ENCODE assay signal across 10 cellular contexts in the genomic region with DNA sequence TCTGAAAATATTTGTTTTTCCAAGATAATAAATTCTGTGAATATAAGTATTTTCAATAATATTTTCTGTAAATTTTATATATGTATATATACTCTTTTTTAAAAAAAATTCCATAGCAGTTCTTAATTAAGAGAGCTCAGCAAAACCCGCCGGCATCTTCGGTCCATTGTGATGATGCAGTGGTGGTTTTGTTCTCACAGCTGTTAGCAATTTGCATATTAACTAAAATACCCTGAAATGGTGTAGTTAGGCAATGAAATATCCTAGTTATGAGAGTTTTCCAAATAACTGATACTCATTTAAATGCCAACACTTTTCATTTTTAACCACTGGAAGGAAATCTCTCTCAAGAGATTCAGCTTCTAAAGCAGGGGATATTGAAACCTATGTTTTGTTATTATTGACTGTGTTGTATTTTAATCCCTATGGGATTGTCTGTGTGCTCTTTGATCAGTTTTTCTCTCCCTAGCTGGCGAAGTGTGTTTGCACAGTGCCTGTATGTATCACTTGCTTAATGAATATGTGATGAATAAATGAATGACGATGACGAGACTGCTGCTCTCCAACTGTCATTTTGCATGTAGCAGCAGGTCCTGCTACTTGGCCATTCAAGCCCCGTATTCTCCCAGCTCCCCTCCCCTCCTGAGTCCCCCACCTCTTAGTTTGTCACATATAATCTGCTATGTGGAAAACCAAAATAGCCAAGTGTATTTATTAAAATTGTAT.
"Had no signal": no experiment of that assay in that cellular context is flagged by ENCODE, and none has a peak within 500 bp of the region (broad histone marks: within the 10 kb centered on the region; RNA-seq: fewer than 3 reads in every experiment).

No MANE protein-coding gene starts in this region.

- H3K9me3 Mint-ChIP-seq: activated CD4-positive, alpha-beta memory T cell treated with anti-CD3 and anti-CD28 coated beads, Interleukin-2, amount 10 ng/mL, durations not matched to agents 7 days and 5 days; activated naive CD8-positive, alpha-beta T cell treated with anti-CD3 and anti-CD28 coated beads, Interleukin-2, amount 50 U/mL, for 24 hours; stimulated activated naive CD8-positive, alpha-beta T cell treated with anti-CD3 and anti-CD28 coated beads, Interleukin-15, Interleukin-2, amounts not matched to agents 100 ng/mL and 50 ng/mL, for 24 hours had no signal

- H3K27ac Mint-ChIP-seq: activated CD4-positive, alpha-beta memory T cell treated with anti-CD3 and anti-CD28 coated beads, Interleukin-2, amount 10 ng/mL, durations not matched to agents 7 days and 5 days; activated naive CD8-positive, alpha-beta T cell treated with anti-CD3 and anti-CD28 coated beads, Interleukin-2, amount 50 U/mL, for 24 hours; stimulated activated naive CD8-positive, alpha-beta T cell treated with anti-CD3 and anti-CD28 coated beads, Interleukin-15, Interleukin-2, amounts not matched to agents 100 ng/mL and 50 ng/mL, for 24 hours had no signal

- H3K27ac ChIP-seq: cardiac muscle cell, hepatocyte, testis, upper lobe of right lung had no signal

- H3K4me1 ChIP-seq: testis, upper lobe of right lung had no signal

- H3K36me3 ChIP-seq: cardiac muscle cell, upper lobe of right lung had no signal

- H3K4me3 ChIP-seq: cardiac muscle cell, hepatocyte, testis, upper lobe of right lung had no signal

- H3K4me3 Mint-ChIP-seq: activated CD4-positive, alpha-beta memory T cell treated with anti-CD3 and anti-CD28 coated beads, Interleukin-2, amount 10 ng/mL, durations not matched to agents 7 days and 5 days; activated naive CD8-positive, alpha-beta T cell treated with anti-CD3 and anti-CD28 coated beads, Interleukin-2, amount 50 U/mL, for 24 hours; stimulated activated naive CD8-positive, alpha-beta T cell treated with anti-CD3 and anti-CD28 coated beads, Interleukin-15, Interleukin-2, amounts not matched to agents 100 ng/mL and 50 ng/mL, for 24 hours had no signal

- H3K9me3 ChIP-seq: testis, upper lobe of right lung had no signal

- DNase-seq: activated CD4-positive, alpha-beta memory T cell treated with anti-CD3 and anti-CD28 coated beads, Interleukin-2, amount 10 ng/mL, durations not matched to agents 7 days and 5 days; activated CD4-positive, alpha-beta T cell treated with anti-CD3 and anti-CD28 coated beads for 1 hour; activated CD8-positive, alpha-beta memory T cell treated with anti-CD3 and anti-CD28 coated beads, Interleukin-2, amount 50 U/mL, for 48 hours; activated naive CD4-positive, alpha-beta T cell; activated naive CD8-positive, alpha-beta T cell treated with anti-CD3 and anti-CD28 coated beads, Interleukin-2, amount 50 U/mL, for 24 hours; testis; upper lobe of right lung had no signal

- H3K27me3 ChIP-seq: cardiac muscle cell, hepatocyte, testis, upper lobe of right lung had no signal

- H3K4me2 ChIP-seq: hepatocyte had no signal
